Comparison of ENCODE assay signal across 11 cellular contexts in the genomic region with DNA sequence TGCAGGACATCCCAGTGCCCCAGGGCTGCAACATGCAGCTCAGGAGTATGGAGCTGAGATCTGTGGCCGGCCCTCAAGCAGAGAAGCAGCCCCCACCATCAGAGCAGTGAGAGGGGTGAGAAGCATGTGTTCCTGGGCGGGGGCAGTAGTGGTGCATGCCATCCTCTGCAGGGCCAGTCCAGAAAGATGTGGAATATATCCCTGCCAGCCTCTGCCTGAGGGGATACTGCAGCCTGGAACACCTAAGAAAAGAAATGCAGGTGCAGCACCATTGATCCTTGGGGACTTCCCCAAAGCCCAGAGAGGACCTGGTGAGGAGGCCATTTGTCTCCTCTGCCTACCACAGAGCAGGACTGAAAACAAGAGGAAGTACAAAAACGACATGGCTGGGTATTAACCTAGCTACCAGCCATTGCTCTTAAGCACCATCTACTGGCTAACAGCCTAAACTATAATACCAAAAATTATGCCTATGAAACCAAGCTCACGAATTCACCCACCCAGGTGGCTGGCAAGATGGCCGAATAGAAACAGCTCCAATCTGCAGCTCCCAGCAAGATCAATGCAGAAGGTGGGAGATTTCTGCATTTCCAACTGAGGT.
DNase-seq lines count a peak whose midpoint lies in the region; ATAC-seq and TF ChIP-seq lines count a peak whose summit lies in the region.
"Had no signal": no experiment of that assay in that cellular context is flagged by ENCODE, and none has a peak within 500 bp of the region (broad histone marks: within the 10 kb centered on the region; RNA-seq: fewer than 3 reads in every experiment).

No MANE protein-coding gene starts in this region.

- H3K4me1 ChIP-seq in adipocyte (ENCODE audit: control insufficient read depth, insufficient read depth, low read length): no peaks in the 10 kb centered on the region
- no peaks in the 10 kb centered on the region for H3K4me1 ChIP-seq in mucosa of descending colon (ENCODE audit: low read depth)
- H3K4me1 ChIP-seq: BLaER1, SJSA1 had no signal

- no peaks in the 10 kb centered on the region for H3K27me3 ChIP-seq in adipocyte (replicated peaks; ENCODE audit: control insufficient read depth, insufficient read depth, low read length)
- H3K27me3 ChIP-seq: BLaER1, SJSA1 had no signal

- no peaks in the 10 kb centered on the region for H3K36me3 ChIP-seq in adipocyte (ENCODE audit: control insufficient read depth, insufficient read depth, low read length, severe bottlenecking)
- no peaks in the 10 kb centered on the region for H3K36me3 ChIP-seq in mucosa of descending colon (ENCODE audit: low read depth)
- H3K36me3 ChIP-seq: BLaER1, SJSA1, thoracic aorta had no signal

- no peak overlapping the region for H3K9ac ChIP-seq in adipocyte (ENCODE audit: low read length)
- H3K9ac ChIP-seq: BLaER1 had no signal

- H3K4me3 ChIP-seq in adipocyte (ENCODE audit: low read length): no peak overlapping the region
- no peak overlapping the region for H3K4me3 ChIP-seq in mucosa of descending colon
- H3K4me3 ChIP-seq: BLaER1, SJSA1, thoracic aorta had no signal

- peak; percentile 4 for DNase-seq in NCI-H2196 (lab: John Stamatoyannopoulos, UW; ENCODE audit: unreplicated experiment)
- no peak for DNase-seq in NCI-H2196 treated with DMSO at 0.1 percent for 48 hours (lab: John Stamatoyannopoulos, UW; ENCODE audit: unreplicated experiment)
- peak; percentile 16 for DNase-seq in NAMALWA (ENCODE audit: low spot score)
- peak; percentile 63 for DNase-seq in adipocyte (ENCODE audit: low read depth)
- no peak for DNase-seq in mucosa of descending colon
- no peak for DNase-seq in NCI-H2029 (lab: John Stamatoyannopoulos, UW)

- H3K9me3 ChIP-seq in adipocyte (ENCODE audit: control insufficient read depth, low read length) (peaks cover 6% of the 10 kb centered on the region), mucosa of descending colon (peaks cover 2% of the 10 kb centered on the region)
- H3K9me3 ChIP-seq: SJSA1 had no signal

- intact Hi-C loops in mucosa of descending colon (cut with DNase I, micrococcal nuclease): no loop called here

- ATAC-seq in mucosa of descending colon (peak; percentile 80), HG03457 (IDR thresholded peaks at IDR 0.05; ENCODE audit: unreplicated experiment) (no peak)
- no peak for ATAC-seq in activated CD4-positive, CD25-positive, alpha-beta regulatory T cell treated with anti-CD3 and anti-CD28 coated beads, Interleukin-2, amount 50 U/mL, for 24 hours

- no peak for TF ChIP-seq CTCF in mucosa of descending colon (IDR thresholded peaks at IDR 0.05)

Comparison
In these comparisons a context has a peak if more than half of its experiments do, and no peak if none do; other contexts are left out.
1. DNase-seq: peak in NCI-H2196 (single experiment), NAMALWA (single experiment) and adipocyte (single experiment); none in NCI-H2196 treated with DMSO at 0.1 percent for 48 hours (single experiment), mucosa of descending colon (0 of 3) and NCI-H2029 (single experiment).